In the genomic region with DNA sequence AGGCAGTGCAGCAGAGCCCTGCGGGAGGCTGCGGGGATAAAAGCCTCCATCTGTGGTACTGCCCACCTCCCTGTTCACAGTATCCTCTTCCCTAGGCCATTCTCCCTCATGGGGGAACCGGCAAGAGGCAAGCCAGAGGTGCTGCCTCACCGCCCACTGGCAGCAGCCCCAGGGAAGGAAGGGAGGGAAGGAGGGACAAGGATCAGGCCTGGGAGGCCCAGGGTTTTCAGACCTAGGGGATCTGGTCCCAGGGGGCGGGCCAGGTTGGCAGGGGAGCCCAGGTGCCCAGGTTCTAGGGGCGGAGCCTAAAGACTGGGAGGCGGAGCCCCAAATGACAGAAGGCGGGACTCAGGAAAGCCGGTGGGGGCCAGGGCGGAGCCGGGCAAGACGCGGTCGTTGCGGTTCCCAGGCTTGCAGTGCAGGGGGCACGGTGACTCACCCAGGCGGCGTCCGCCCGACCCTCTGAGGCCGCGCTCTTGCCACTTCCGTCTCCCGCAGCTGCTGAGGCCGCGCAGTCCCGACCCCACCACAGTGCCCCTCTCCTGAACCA, we compare ENCODE assay signal across 8 cellular contexts.
DNase-seq lines count a peak whose midpoint lies in the region; ATAC-seq and TF ChIP-seq lines count a peak whose summit lies in the region.

No MANE protein-coding gene starts in this region.

- DNase-seq in effector memory CD8-positive, alpha-beta T cell = no peak
- DNase-seq in NCI-H1694 treated with DMSO at 0.1 percent for 48 hours (lab: John Stamatoyannopoulos, UW) = no peak
- no peak for DNase-seq in retina

- H3K27ac Mint-ChIP-seq in effector memory CD8-positive, alpha-beta T cell = peak overlapping the region; percentile 78 to 96

- H3K4me1 ChIP-seq in Loucy (ENCODE audit: insufficient read depth, low read length, poor library complexity, severe bottlenecking) (peaks cover 45% of the 10 kb centered on the region), neutrophil (ENCODE audit: control insufficient read depth in 1 of 2, insufficient read depth in 1 of 2, low read depth in 1 of 2, low read length in 1 of 2) (peaks cover 53 to 57% of the 10 kb centered on the region in 2 experiments)

- no peaks in the 10 kb centered on the region for H3K27me3 ChIP-seq in Loucy (ENCODE audit: insufficient read depth, low read length, poor library complexity, severe bottlenecking)
- no peaks in the 10 kb centered on the region for H3K27me3 ChIP-seq in neutrophil

- H3F3A ChIP-seq in Loucy (ENCODE audit: low read depth) = peaks cover 7% of the 10 kb centered on the region

- H3K36me3 ChIP-seq in Loucy (ENCODE audit: insufficient read depth, low read length) = peaks cover 1% of the 10 kb centered on the region; the same call in 1 of the 2 replicates
- peaks cover 4% of the 10 kb centered on the region for H3K36me3 ChIP-seq in neutrophil

- peak overlapping the region; percentile 95 for H3K27ac ChIP-seq in neutrophil

- H3K4me1 Mint-ChIP-seq in effector memory CD8-positive, alpha-beta T cell (ENCODE audit: low read depth in 2 of 2) = peaks cover 31 to 40% of the 10 kb centered on the region in 2 donors

- H3K9me3 Mint-ChIP-seq in effector memory CD8-positive, alpha-beta T cell = no peaks in the 10 kb centered on the region

- no peaks in the 10 kb centered on the region for H3K9me2 ChIP-seq in Loucy (replicated peaks; ENCODE audit: low read depth, low read length)

- no peaks in the 10 kb centered on the region for H3K9me3 ChIP-seq in Loucy (ENCODE audit: insufficient read depth, low read depth, low read length)
- no peaks in the 10 kb centered on the region for H3K9me3 ChIP-seq in neutrophil

- H3K36me3 Mint-ChIP-seq in effector memory CD8-positive, alpha-beta T cell (ENCODE audit: insufficient read depth) = peaks cover 28% of the 10 kb centered on the region

- H3K4me2 ChIP-seq in Loucy (ENCODE audit: low read depth, low read length, poor library complexity, severe bottlenecking) = peak overlapping the region; percentile 95

- no peak for ATAC-seq in effector memory CD8-positive, alpha-beta T cell (replicated peaks)
- ATAC-seq in GM21825 (IDR thresholded peaks at IDR 0.05; ENCODE audit: unreplicated experiment) = no peak
- no peak for ATAC-seq in HG03159 (IDR thresholded peaks at IDR 0.05; ENCODE audit: unreplicated experiment)

- H3K79me2 ChIP-seq in Loucy (ENCODE audit: insufficient read depth, low read length) = peaks cover 29% of the 10 kb centered on the region

- no peak for TF ChIP-seq CTCF in Loucy (conservative IDR thresholded peaks at IDR 0.05; ENCODE audit: low read length)
- peak; percentile 5 for TF ChIP-seq CTCF in neutrophil (IDR thresholded peaks at IDR 0.05)

- H3K4me3 Mint-ChIP-seq in effector memory CD8-positive, alpha-beta T cell = peak overlapping the region; percentile 89 to 98

- H3K27me3 Mint-ChIP-seq in effector memory CD8-positive, alpha-beta T cell = no peaks in the 10 kb centered on the region

- H3K4me3 ChIP-seq in GM08714 (ENCODE audit: low read length) (peak overlapping the region; percentile 79), Loucy (ENCODE audit: low read length, poor library complexity, severe bottlenecking) (peak overlapping the region; percentile 83), neutrophil (ENCODE audit: low read depth in 1 of 2, low read length in 1 of 2) (peak overlapping the region; percentile 97 to 98)

- peaks cover 13% of the 10 kb centered on the region for H4K20me1 ChIP-seq in Loucy (ENCODE audit: insufficient read depth, low read length, poor library complexity, severe bottlenecking)

- H3K9ac ChIP-seq in Loucy (ENCODE audit: low read depth, low read length, poor library complexity, severe bottlenecking) = peak overlapping the region; percentile 81

- 0 out of 2 replicates have a peak overlapping the region, but pooled peaks have one; percentile 1 for H2AFZ ChIP-seq in Loucy (ENCODE audit: low read length)
